ENCODE assay signal across 12 cellular contexts in genomic region chrX:115913575-115913974, GRCh38.
DNase-seq lines count a peak whose midpoint lies in the region; ATAC-seq lines count a peak whose summit lies in the region.
"Had no signal": no experiment of that assay in that cellular context is flagged by ENCODE, and none has a peak within 500 bp of the region (broad histone marks: within the 10 kb centered on the region; RNA-seq: fewer than 3 reads in every experiment).

No MANE protein-coding gene starts in this region.

- ATAC-seq in GM18498 (IDR thresholded peaks at IDR 0.05; ENCODE audit: unreplicated experiment) (peak; percentile 39), GM19463 (IDR thresholded peaks at IDR 0.05; ENCODE audit: unreplicated experiment) (peak; percentile 31), HG02870 (IDR thresholded peaks at IDR 0.05; ENCODE audit: unreplicated experiment) (peak; percentile 46), HG03521 (IDR thresholded peaks at IDR 0.05; ENCODE audit: unreplicated experiment) (peak; percentile 25)

- no peaks in the 10 kb centered on the region for H3K9me3 Mint-ChIP-seq in activated T-cell treated with anti-CD3 and anti-CD28 coated beads, Interleukin-2, amount 50 U/mL, for 24 hours

- DNase-seq in stimulated activated CD4-positive, alpha-beta T cell treated with anti-CD3 and anti-CD28 coated beads, Interleukin-2, amount 100 ng/mL, for 48 hours, result no peak
- DNase-seq in activated T-cell treated with anti-CD3 and anti-CD28 coated beads, Interleukin-2, amount 50 U/mL, for 24 hours, result no peak
- DNase-seq in activated gamma-delta T cell (lab: John Stamatoyannopoulos, UW), result no peak
- DNase-seq in midbrain (lab: John Stamatoyannopoulos, UW), result no peak
- DNase-seq: activated CD4-positive, alpha-beta T cell treated with anti-CD3 and anti-CD28 coated beads for 1 hour; brain microvascular endothelial cell; trophoblast cell had no signal

- no peaks in the 10 kb centered on the region for H3K36me3 Mint-ChIP-seq in activated T-cell treated with anti-CD3 and anti-CD28 coated beads, Interleukin-2, amount 50 U/mL, for 24 hours (ENCODE audit: low read depth)

- no peak overlapping the region for H3K27ac Mint-ChIP-seq in activated T-cell treated with anti-CD3 and anti-CD28 coated beads, Interleukin-2, amount 50 U/mL, for 24 hours

- no peaks in the 10 kb centered on the region for H3K4me1 Mint-ChIP-seq in activated T-cell treated with anti-CD3 and anti-CD28 coated beads, Interleukin-2, amount 50 U/mL, for 24 hours (ENCODE audit: low read depth)
- H3K4me1 Mint-ChIP-seq: neural crest cell had no signal

- H3K27me3 Mint-ChIP-seq in activated T-cell treated with anti-CD3 and anti-CD28 coated beads, Interleukin-2, amount 50 U/mL, for 24 hours, result peaks cover 16% of the 10 kb centered on the region

- H3K4me3 Mint-ChIP-seq in activated T-cell treated with anti-CD3 and anti-CD28 coated beads, Interleukin-2, amount 50 U/mL, for 24 hours, result no peak overlapping the region
- H3K4me3 Mint-ChIP-seq: neural crest cell had no signal
